10 cellular contexts compared by ENCODE assay signal in genomic region chr11:77449060-77449521, GRCh38. TPM values are rescaled to one million over a fixed set of nuclear protein-coding genes. Genes with fewer than 3 reads are reported as not detected.
DNase-seq lines count a peak whose midpoint lies in the region; ATAC-seq and TF ChIP-seq lines count a peak whose summit lies in the region.
"Had no signal": no experiment of that assay in that cellular context is flagged by ENCODE, and none has a peak within 500 bp of the region (broad histone marks: within the 10 kb centered on the region; RNA-seq: fewer than 3 reads in every experiment).

No MANE protein-coding gene starts in this region.

- no peak overlapping the region for H3K4me3 Mint-ChIP-seq in activated B cell treated with CpG ODN at 0.5 μM for 24 hours
- H3K4me3 Mint-ChIP-seq: CD4-positive, CD25-positive, alpha-beta regulatory T cell had no signal

- intact Hi-C loops in activated B cell treated with CpG ODN at 0.5 μM for 24 hours (cut with micrococcal nuclease), result no loop called here

- no peaks in the 10 kb centered on the region for H3K27me3 Mint-ChIP-seq in activated B cell treated with CpG ODN at 0.5 μM for 24 hours

- H3K4me1 Mint-ChIP-seq in activated B cell treated with CpG ODN at 0.5 μM for 24 hours, result peaks cover 18% of the 10 kb centered on the region

- ATAC-seq in GM19025 (IDR thresholded peaks at IDR 0.05; ENCODE audit: low read depth, unreplicated experiment), result peak; percentile 66
- peak; percentile 62 for ATAC-seq in HG03066 (IDR thresholded peaks at IDR 0.05; ENCODE audit: low read depth, unreplicated experiment)
- peak; percentile 25 for ATAC-seq in activated B cell treated with CpG ODN at 0.5 μM for 24 hours (ENCODE audit: low read depth)
- ATAC-seq in HG02981 (IDR thresholded peaks at IDR 0.05; ENCODE audit: unreplicated experiment), result no peak
- ATAC-seq: gastrocnemius medialis had no signal

- H3K36me3 Mint-ChIP-seq in activated B cell treated with CpG ODN at 0.5 μM for 24 hours (ENCODE audit: low read depth), result no peaks in the 10 kb centered on the region
- H3K36me3 Mint-ChIP-seq: CD4-positive, CD25-positive, alpha-beta regulatory T cell had no signal

- CTCF ChIA-PET in activated B cell treated with CpG ODN at 0.5 μM for 24 hours (lab: Charles Lee), result no interaction called here

- no peaks in the 10 kb centered on the region for H3K9me3 Mint-ChIP-seq in activated B cell treated with CpG ODN at 0.5 μM for 24 hours

- peak overlapping the region; percentile 37 for H3K27ac Mint-ChIP-seq in activated B cell treated with CpG ODN at 0.5 μM for 24 hours

- DNase-seq in Ammon's horn (ENCODE audit: low spot score) (peak; percentile 70), activated B cell treated with CpG ODN at 0.5 μM for 24 hours (no peak), DMS114 treated with DMSO at 0.1 percent for 48 hours (lab: John Stamatoyannopoulos, UW; ENCODE audit: unreplicated experiment) (no peak), SHP77 treated with DMSO at 0.1 percent for 48 hours (lab: John Stamatoyannopoulos, UW) (no peak), NCI-H2107 (lab: John Stamatoyannopoulos, UW) (no peak)
- DNase-seq: gastrocnemius medialis had no signal

- POLR2A ChIA-PET in activated B cell treated with CpG ODN at 0.5 μM for 24 hours (lab: Charles Lee), result no interaction called here

- no peak for TF ChIP-seq CTCF in activated B cell treated with CpG ODN at 0.5 μM for 24 hours (IDR thresholded peaks at IDR 0.05)

RNA-seq across cellular contexts. Expression of gene PAK1, which starts 24.8 kb away (rescaled TPM):
- total RNA-seq in activated B cell treated with CpG ODN at 0.5 μM for 24 hours, result 20.2 and 21.1 TPM in 2 replicates
